Comparison of ENCODE assay signal across 8 cellular contexts in genomic region chr22:31347251-31348008, GRCh38. TPM values are rescaled to one million over a fixed set of nuclear protein-coding genes. Genes with fewer than 3 reads are reported as not detected.
DNase-seq lines count a peak whose midpoint lies in the region; ATAC-seq, FAIRE-seq and TF ChIP-seq lines count a peak whose summit lies in the region.

No MANE protein-coding gene starts in this region.

- peak overlapping the region; percentile 62 for H3K4me2 ChIP-seq in keratinocyte (ENCODE audit: control insufficient read depth, extremely low read depth, insufficient read depth, low read depth, low read length)

- H3K36me3 ChIP-seq in keratinocyte (ENCODE audit: control insufficient read depth in 2 of 2, extremely low read depth in 1 of 2, insufficient read depth in 2 of 2, low read length in 2 of 2): peaks cover 0 to 3% of the 10 kb centered on the region in 2 experiments

- H3K9me1 ChIP-seq in keratinocyte (ENCODE audit: control insufficient read depth, extremely low read depth, insufficient read depth, low read length): no peaks in the 10 kb centered on the region

- no peak for ATAC-seq in GM19455 (IDR thresholded peaks at IDR 0.05; ENCODE audit: unreplicated experiment)

- no peaks in the 10 kb centered on the region for H3K9me3 ChIP-seq in keratinocyte (ENCODE audit: control insufficient read depth, low read depth, low read length)

- peak; percentile 69 for DNase-seq in NCI-H2171 (lab: John Stamatoyannopoulos, UW)
- peak; percentile 5 for DNase-seq in activated CD4-positive, CD25-positive, alpha-beta regulatory T cell treated with anti-CD3 and anti-CD28 coated beads, Interleukin-2, amount 50 U/mL, for 16 hours (ENCODE audit: low read depth, low spot score)
- DNase-seq in cerebellar cortex (ENCODE audit: low spot score): peak; percentile 82
- no peak for DNase-seq in keratinocyte (ENCODE audit: low read depth, low spot score)
- DNase-seq in stimulated activated CD4-positive, alpha-beta T cell treated with anti-CD3 and anti-CD28 coated beads, Interleukin-12 subunit alpha, Interleukin-12 subunit beta, amount 100 ng/mL, for 24 hours (ENCODE audit: low read depth in 2 of 2): peak; percentile 63 to 67

- peak; percentile 75 for FAIRE-seq in keratinocyte (lab: Jason Lieb, UNC)

- TF ChIP-seq CTCF in 22Rv1 (IDR thresholded peaks at IDR 0.05) (no peak), keratinocyte (optimal IDR thresholded peaks at IDR 0.05 in 1 of 3, IDR thresholded peaks at IDR 0.05 in 1 of 3, conservative IDR thresholded peaks at IDR 0.05 in 1 of 3; ENCODE audit: extremely low read depth in 1 of 3, insufficient read depth in 2 of 3, low read length in 3 of 3) (no peak)

- TF ChIP-seq POLR2A in GM18951 (IDR thresholded peaks at IDR 0.05; ENCODE audit: extremely low read depth, insufficient read depth, insufficient read length): peak; percentile 64

- H3K27ac ChIP-seq in 22Rv1 (peak overlapping the region; percentile 100), keratinocyte (ENCODE audit: control insufficient read depth, insufficient read depth, low read length) (peak overlapping the region; percentile 54)

- H3K4me3 ChIP-seq in keratinocyte (ENCODE audit: control insufficient read depth in 2 of 3, extremely low read depth in 1 of 3, insufficient read depth in 2 of 3, low read depth in 1 of 3, low read length in 3 of 3): peak overlapping the region; percentile 50 to 69 (median 69)

- peaks cover 4% of the 10 kb centered on the region for H3K79me2 ChIP-seq in keratinocyte (ENCODE audit: control insufficient read depth, insufficient read depth, low read length)

- H3K4me1 ChIP-seq in keratinocyte (ENCODE audit: control insufficient read depth, extremely low read depth, insufficient read depth, low read length): peaks cover 31% of the 10 kb centered on the region

- H3K27me3 ChIP-seq in keratinocyte (ENCODE audit: control insufficient read depth, extremely low read depth, insufficient read depth, low read length): no peaks in the 10 kb centered on the region

- dilution Hi-C loops in keratinocyte (cut with MboI; ENCODE audit: extremely low pct_ligation_motif_present, low sequenced_read_pairs): no loop called here

- H4K20me1 ChIP-seq in keratinocyte (ENCODE audit: control insufficient read depth, extremely low read depth, insufficient read depth, low read length): peaks cover 4% of the 10 kb centered on the region

- peak overlapping the region; percentile 77 for H3K9ac ChIP-seq in keratinocyte (ENCODE audit: control insufficient read depth, extremely low read depth, insufficient read depth, low read length)

- peak overlapping the region; percentile 8 for H2AFZ ChIP-seq in keratinocyte (ENCODE audit: control insufficient read depth, low read length)

- in situ Hi-C loops in GM18951 (cut with MboI; ENCODE audit: low sequenced_read_pairs, unreplicated experiment): no loop called here

RNA-seq across cellular contexts. Expression of gene PATZ1, which starts 1.3 kb away (rescaled TPM):
- polyA plus RNA-seq in keratinocyte: 2.5 to 5.0 TPM (median 3.4 TPM) in 3 replicates
- 0.52 TPM for polyA plus RNA-seq in keratinocyte (2011; ENCODE audit: low read depth)
- polyA plus RNA-seq in keratinocyte (2011; cell fraction: cytosol; rRNA removed): 2.4 and 3.2 TPM in 2 replicates
- 5.1 and 6.9 TPM in 2 replicates for polyA plus RNA-seq in keratinocyte (2011; cell fraction: nucleus; rRNA removed)
- polyA plus RNA-seq in keratinocyte (2012; ENCODE audit: low replicate concordance): 2.0 and 6.1 TPM in 2 replicates
- polyA minus RNA-seq in keratinocyte: 3.7 to 11.6 TPM (median 5.7 TPM) in 3 replicates
- 8.8 TPM for polyA minus RNA-seq in keratinocyte (2011; cell fraction: cytosol; rRNA and poly(A)+ RNA removed)
- 3.9 and 6.4 TPM in 2 replicates for polyA minus RNA-seq in keratinocyte (2011; cell fraction: nucleus; rRNA and poly(A)+ RNA removed)

RNA-seq across cellular contexts. Expression of gene DRG1, which starts 52.0 kb away (rescaled TPM):
- polyA plus RNA-seq in keratinocyte: 60.6 to 87.4 TPM (median 86.9 TPM) in 3 replicates
- polyA plus RNA-seq in keratinocyte (2011; ENCODE audit: low read depth): 71.9 TPM
- polyA plus RNA-seq in keratinocyte (2011; cell fraction: cytosol; rRNA removed): 60.7 and 93.9 TPM in 2 replicates
- 49.8 and 54.5 TPM in 2 replicates for polyA plus RNA-seq in keratinocyte (2011; cell fraction: nucleus; rRNA removed)
- 48.1 and 59.2 TPM in 2 replicates for polyA plus RNA-seq in keratinocyte (2012; ENCODE audit: low replicate concordance)
- 22.6 to 94.3 TPM (median 70.4 TPM) in 3 replicates for polyA minus RNA-seq in keratinocyte
- polyA minus RNA-seq in keratinocyte (2011; cell fraction: cytosol; rRNA and poly(A)+ RNA removed): 47.8 TPM
- polyA minus RNA-seq in keratinocyte (2011; cell fraction: nucleus; rRNA and poly(A)+ RNA removed): 15.4 and 28.5 TPM in 2 replicates

RNA-seq across cellular contexts. Expression of gene PIK3IP1, which starts 55.1 kb away (rescaled TPM):
- polyA plus RNA-seq in keratinocyte: 13.3 to 25.6 TPM (median 13.9 TPM) in 3 replicates
- polyA plus RNA-seq in keratinocyte (2011; ENCODE audit: low read depth): 26.2 TPM
- polyA plus RNA-seq in keratinocyte (2011; cell fraction: cytosol; rRNA removed): 7.2 and 9.9 TPM in 2 replicates
- polyA plus RNA-seq in keratinocyte (2011; cell fraction: nucleus; rRNA removed): 33.1 and 36.3 TPM in 2 replicates
- 11.0 and 34.9 TPM in 2 replicates for polyA plus RNA-seq in keratinocyte (2012; ENCODE audit: low replicate concordance)
- 6.2 to 25.4 TPM (median 10.1 TPM) in 3 replicates for polyA minus RNA-seq in keratinocyte
- 22.3 TPM for polyA minus RNA-seq in keratinocyte (2011; cell fraction: cytosol; rRNA and poly(A)+ RNA removed)
- 37.1 and 42.4 TPM in 2 replicates for polyA minus RNA-seq in keratinocyte (2011; cell fraction: nucleus; rRNA and poly(A)+ RNA removed)
